28 cellular contexts compared by ENCODE assay signal in the genomic region with DNA sequence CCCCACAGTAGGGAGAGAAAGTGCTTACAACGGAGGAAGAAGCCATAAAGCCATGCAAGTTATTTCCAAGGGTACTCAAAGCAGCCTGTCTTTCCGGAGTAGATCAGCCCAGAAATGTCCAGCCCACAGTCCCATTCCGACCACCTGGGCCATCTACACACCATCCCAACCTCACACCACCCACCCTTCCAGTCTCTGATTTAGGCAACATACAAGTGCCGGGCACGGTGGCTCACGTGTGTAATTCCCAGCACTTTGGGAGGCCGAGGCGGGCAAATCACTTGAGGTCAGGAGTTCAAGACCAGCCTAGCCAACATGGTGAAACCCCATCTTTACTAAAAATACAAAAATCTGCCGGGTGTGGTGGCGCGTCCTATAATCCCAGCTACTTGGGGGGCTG.
"Had no signal": no experiment of that assay in that cellular context is flagged by ENCODE, and none has a peak within 500 bp of the region (broad histone marks: within the 10 kb centered on the region; RNA-seq: fewer than 3 reads in every experiment).

No MANE protein-coding gene starts in this region.

- H3K9ac ChIP-seq: neural progenitor cell had no signal

- H3K27me3 Mint-ChIP-seq: naive thymus-derived CD4-positive, alpha-beta T cell; progenitor cell of endocrine pancreas had no signal

- H3K4me3 ChIP-seq: left lung, lung, mucosa of descending colon, neural progenitor cell, ovary, stomach, testis, thyroid gland, transverse colon, upper lobe of left lung had no signal

- H3K4me1 Mint-ChIP-seq: immature natural killer cell had no signal

- H3K27ac Mint-ChIP-seq: immature natural killer cell; naive thymus-derived CD4-positive, alpha-beta T cell; nephron progenitor cell; neural progenitor cell; stimulated activated naive B cell treated with anti-CD40 and anti-IgM and Interleukin-4, amounts not matched to agents 10 μg/mL and 1 μg/mL and 100 μg/mL, for 72 hours had no signal

- H3K4me1 ChIP-seq: testis, thyroid gland, transverse colon had no signal

- H3K4me2 ChIP-seq: neural progenitor cell had no signal

- H2AFZ ChIP-seq: neural progenitor cell had no signal

- H3K27ac ChIP-seq: left lung, neural progenitor cell, ovary, stomach, testis, thyroid gland, transverse colon, upper lobe of left lung had no signal

- DNase-seq: head of caudate nucleus; hippocampal formation; immature natural killer cell; kidney; left colon; left lung; midbrain; mucosa of descending colon; naive thymus-derived CD4-positive, alpha-beta T cell; nephron progenitor cell; ovary; retina; right cardiac atrium; small intestine; stimulated activated CD4-positive, alpha-beta T cell treated with anti-CD3 and anti-CD28 coated beads, Interleukin-12 subunit alpha, Interleukin-12 subunit beta, amount 100 ng/mL, for 4 hours; stimulated activated CD4-positive, alpha-beta T cell treated with anti-CD3 and anti-CD28 coated beads, Interleukin-15, amount 100 ng/mL, for 24 hours; stimulated activated CD4-positive, alpha-beta T cell treated with anti-CD3 and anti-CD28 coated beads, Interleukin-2, amount 100 ng/mL, for 24 hours; stimulated activated CD4-positive, alpha-beta T cell treated with anti-CD3 and anti-CD28 coated beads, Interleukin-4, amount 100 ng/mL, for 1 hour; stimulated activated naive B cell treated with anti-CD40 and anti-IgM and Interleukin-4, amounts not matched to agents 10 μg/mL and 1 μg/mL and 100 μg/mL, for 72 hours; stimulated activated naive CD8-positive, alpha-beta T cell treated with anti-CD3 and anti-CD28 coated beads, Interleukin-15, Interleukin-2, amounts not matched to agents 100 U/mL and 50 U/mL, for 24 hours; stomach; testis; thyroid gland; transverse colon; upper lobe of left lung had no signal

- H3K36me3 Mint-ChIP-seq: immature natural killer cell; naive thymus-derived CD4-positive, alpha-beta T cell; neural progenitor cell; stimulated activated naive B cell treated with anti-CD40 and anti-IgM and Interleukin-4, amounts not matched to agents 10 μg/mL and 1 μg/mL and 100 μg/mL, for 72 hours had no signal

- ATAC-seq: left colon; left lung; mucosa of descending colon; naive thymus-derived CD4-positive, alpha-beta T cell; stimulated activated naive B cell treated with anti-CD40 and anti-IgM and Interleukin-4, amounts not matched to agents 10 μg/mL and 1 μg/mL and 100 μg/mL, for 72 hours had no signal

- H3K27me3 ChIP-seq: left lung, neural progenitor cell, ovary, stomach, testis, thyroid gland, transverse colon, upper lobe of left lung had no signal

- H3K9me3 Mint-ChIP-seq: immature natural killer cell; naive thymus-derived CD4-positive, alpha-beta T cell; nephron progenitor cell; neural progenitor cell; stimulated activated naive B cell treated with anti-CD40 and anti-IgM and Interleukin-4, amounts not matched to agents 10 μg/mL and 1 μg/mL and 100 μg/mL, for 72 hours had no signal

- H3K4me3 Mint-ChIP-seq: immature natural killer cell; naive thymus-derived CD4-positive, alpha-beta T cell; nephron progenitor cell; neural progenitor cell; stimulated activated naive B cell treated with anti-CD40 and anti-IgM and Interleukin-4, amounts not matched to agents 10 μg/mL and 1 μg/mL and 100 μg/mL, for 72 hours had no signal

- H3K36me3 ChIP-seq: left lung, neural progenitor cell, ovary, stomach, thyroid gland, transverse colon, upper lobe of left lung had no signal

- H3K9me3 ChIP-seq: left lung, mucosa of descending colon, ovary, stomach, testis, thyroid gland, transverse colon, upper lobe of left lung had no signal
